Comparison of ENCODE assay signal across 19 cellular contexts in genomic region chr17:77318021-77318420, GRCh38.
A peak's percentile ranks its signal among the peaks of the same experiment; 100 is the strongest.
DNase-seq lines count a peak whose midpoint lies in the region; ATAC-seq, FAIRE-seq and TF ChIP-seq lines count a peak whose summit lies in the region.
"Had no signal": no experiment of that assay in that cellular context is flagged by ENCODE, and none has a peak within 500 bp of the region (broad histone marks: within the 10 kb centered on the region; RNA-seq: fewer than 3 reads in every experiment).

No MANE protein-coding gene starts in this region.

- CTCF ChIA-PET in Calu3 (lab: Charles Lee), result no interaction called here
- CTCF ChIA-PET in Panc1 (lab: Charles Lee), result no interaction called here

- H3K27me3 Mint-ChIP-seq in Calu3 (ENCODE audit: unreplicated experiment), result no peaks in the 10 kb centered on the region

- peaks cover 81% of the 10 kb centered on the region for H3K36me3 Mint-ChIP-seq in Calu3 (ENCODE audit: insufficient read depth, unreplicated experiment)

- H3K4me2 ChIP-seq in keratinocyte (ENCODE audit: control insufficient read depth, extremely low read depth, insufficient read depth, low read depth, low read length), result peak overlapping the region; percentile 99

- H2AFZ ChIP-seq in keratinocyte (ENCODE audit: control insufficient read depth, low read length), result no peak overlapping the region

- dilution Hi-C loops in keratinocyte (cut with MboI; ENCODE audit: extremely low pct_ligation_motif_present, low sequenced_read_pairs), result no loop called here

- H3K4me1 ChIP-seq in Panc1 (ENCODE audit: control insufficient read depth, insufficient read depth, low read length) (peaks cover 76% of the 10 kb centered on the region), keratinocyte (ENCODE audit: control insufficient read depth, extremely low read depth, insufficient read depth, low read length) (peaks cover 64% of the 10 kb centered on the region), gastrocnemius medialis (peaks cover 50 to 53% of the 10 kb centered on the region in 2 donors)

- peaks cover 12% of the 10 kb centered on the region for H4K20me1 ChIP-seq in keratinocyte (ENCODE audit: control insufficient read depth, extremely low read depth, insufficient read depth, low read length)

- H3K79me2 ChIP-seq in keratinocyte (ENCODE audit: control insufficient read depth, insufficient read depth, low read length), result peaks cover 75% of the 10 kb centered on the region

- H3K9me3 ChIP-seq in Panc1 (ENCODE audit: control insufficient read depth, insufficient read depth, low read depth, low read length), result no peaks in the 10 kb centered on the region
- H3K9me3 ChIP-seq in keratinocyte (ENCODE audit: control insufficient read depth, low read depth, low read length), result no peaks in the 10 kb centered on the region
- H3K9me3 ChIP-seq in gastrocnemius medialis, result no peaks in the 10 kb centered on the region
- H3K9me3 ChIP-seq: BE2C, thoracic aorta had no signal

- peak overlapping the region; percentile 95 for H3K9ac ChIP-seq in keratinocyte (ENCODE audit: control insufficient read depth, extremely low read depth, insufficient read depth, low read length)

- H3K27ac ChIP-seq in Panc1 (ENCODE audit: low read length) (peak overlapping the region; percentile 99), keratinocyte (ENCODE audit: control insufficient read depth, insufficient read depth, low read length) (peak overlapping the region; percentile 95), gastrocnemius medialis (peak overlapping the region in 3 of 4 donors; percentile 87 to 91 (median 89))

- H3K9me1 ChIP-seq in keratinocyte (ENCODE audit: control insufficient read depth, extremely low read depth, insufficient read depth, low read length), result peaks cover 5% of the 10 kb centered on the region

- peaks cover 38% of the 10 kb centered on the region for H3K4me1 Mint-ChIP-seq in Calu3 (ENCODE audit: low read depth, unreplicated experiment)

- TF ChIP-seq POLR2A in gastrocnemius medialis (IDR thresholded peaks at IDR 0.05), result no peak

- TF ChIP-seq CTCF in Calu3 (IDR thresholded peaks at IDR 0.05; ENCODE audit: unreplicated experiment), result no peak
- no peak for TF ChIP-seq CTCF in Panc1 (IDR thresholded peaks at IDR 0.05)
- TF ChIP-seq CTCF in keratinocyte (optimal IDR thresholded peaks at IDR 0.05 in 1 of 3, IDR thresholded peaks at IDR 0.05 in 1 of 3, conservative IDR thresholded peaks at IDR 0.05 in 1 of 3; ENCODE audit: extremely low read depth in 1 of 3, insufficient read depth in 2 of 3, low read length in 3 of 3), result no peak
- TF ChIP-seq CTCF in gastrocnemius medialis (IDR thresholded peaks at IDR 0.05 in 4 of 5, conservative IDR thresholded peaks at IDR 0.05 in 1 of 5), result no peak

- POLR2A ChIA-PET in Panc1 (lab: Charles Lee), result no interaction called here

- intact Hi-C loops in Calu3 (cut with micrococcal nuclease; ENCODE audit: unreplicated experiment), result no loop called here
- intact Hi-C loops in Panc1 (cut with micrococcal nuclease; ENCODE audit: unreplicated experiment), result loop anchor here (5.0 kb wide), 1 partner anchor 36 kb away; no protein-coding TSS in a partner anchor
- intact Hi-C loops in gastrocnemius medialis (cut with DNase I; ENCODE audit: low total_unique reads), result no loop called here

- H3K4me3 ChIP-seq in Panc1 (ENCODE audit: low read depth in 2 of 2, low read length in 2 of 2) (no peak overlapping the region), keratinocyte (ENCODE audit: control insufficient read depth in 2 of 3, extremely low read depth in 1 of 3, insufficient read depth in 2 of 3, low read depth in 1 of 3, low read length in 3 of 3) (no peak overlapping the region), gastrocnemius medialis (no peak overlapping the region)
- H3K4me3 ChIP-seq: thoracic aorta had no signal

- peak overlapping the region; percentile 93 for H3K27ac Mint-ChIP-seq in Calu3 (ENCODE audit: unreplicated experiment)
- H3K27ac Mint-ChIP-seq: activated CD8-positive, alpha-beta T cell treated with anti-CD3 and anti-CD28 coated beads, Interleukin-2, amount 10 ng/mL, durations not matched to agents 7 days and 5 days had no signal

- no peak overlapping the region for H3K4me3 Mint-ChIP-seq in Calu3 (ENCODE audit: low read depth, unreplicated experiment)
- H3K4me3 Mint-ChIP-seq: activated CD8-positive, alpha-beta T cell treated with anti-CD3 and anti-CD28 coated beads, Interleukin-2, amount 10 ng/mL, durations not matched to agents 7 days and 5 days had no signal

- no peak for FAIRE-seq in keratinocyte (lab: Jason Lieb, UNC)
- FAIRE-seq: colon had no signal

- in situ Hi-C loops in Panc1 (cut with HindIII; ENCODE audit: low pct_unique_long_range_greater_than_20kb, low sequenced_read_pairs) (no loop called here), gastrocnemius medialis (cut with MboI; ENCODE audit: low sequenced_read_pairs in 4 of 4) (no loop called here)

- H3K27me3 ChIP-seq in Panc1 (ENCODE audit: control insufficient read depth, insufficient read depth, low read length) (no peaks in the 10 kb centered on the region), keratinocyte (ENCODE audit: control insufficient read depth, extremely low read depth, insufficient read depth, low read length) (no peaks in the 10 kb centered on the region), gastrocnemius medialis (no peaks in the 10 kb centered on the region)
- H3K27me3 ChIP-seq: BE2C had no signal

- H3K36me3 ChIP-seq in Panc1 (ENCODE audit: control insufficient read depth, insufficient read depth, low read length) (no peaks in the 10 kb centered on the region), keratinocyte (ENCODE audit: control insufficient read depth in 2 of 2, extremely low read depth in 1 of 2, insufficient read depth in 2 of 2, low read length in 2 of 2) (peaks cover 11 to 25% of the 10 kb centered on the region in 2 experiments), gastrocnemius medialis (no peaks in the 10 kb centered on the region)
- H3K36me3 ChIP-seq: BE2C, thoracic aorta had no signal

- no peaks in the 10 kb centered on the region for H3K9me3 Mint-ChIP-seq in Calu3 (ENCODE audit: low read depth, unreplicated experiment)

- no TSS peak for BruUV-seq in Calu3 (replicated peaks; lab: Mats Ljungman, UMichigan)
- no TSS peak for BruUV-seq in Panc1 (replicated peaks; lab: Mats Ljungman, UMichigan)

- ATAC-seq in Panc1 (no peak), gastrocnemius medialis (no peak), GM18909 (IDR thresholded peaks at IDR 0.05; ENCODE audit: poor library complexity, unreplicated experiment) (no peak), GM21576 (IDR thresholded peaks at IDR 0.05; ENCODE audit: unreplicated experiment) (no peak)
- ATAC-seq: activated CD8-positive, alpha-beta T cell treated with anti-CD3 and anti-CD28 coated beads, Interleukin-2, amount 10 ng/mL, durations not matched to agents 7 days and 5 days had no signal

- DNase-seq in Calu3, result no peak
- no peak for DNase-seq in Panc1 (ENCODE audit: low read depth, low spot score)
- no peak for DNase-seq in keratinocyte (ENCODE audit: low read depth, low spot score)
- DNase-seq in gastrocnemius medialis, result no peak
- DNase-seq in cerebellar nuclear complex (lab: John Stamatoyannopoulos, UW), result no peak
- DNase-seq in EL, result no peak
- DNase-seq: activated CD8-positive, alpha-beta T cell treated with anti-CD3 and anti-CD28 coated beads, Interleukin-2, amount 10 ng/mL, durations not matched to agents 7 days and 5 days; BE2C; DMS53; NCI-H2029; NCI-H510A; nucleus accumbens; OCI-M1; stimulated activated CD4-positive, alpha-beta T cell treated with anti-CD3 and anti-CD28 coated beads, Interleukin-4, amount 100 ng/mL, for 24 hours; stimulated activated CD8-positive, alpha-beta memory T cell treated with anti-CD3 and anti-CD28 coated beads, Interleukin-4, amount 100 ng/mL, for 48 hours had no signal
